In the genomic region with DNA sequence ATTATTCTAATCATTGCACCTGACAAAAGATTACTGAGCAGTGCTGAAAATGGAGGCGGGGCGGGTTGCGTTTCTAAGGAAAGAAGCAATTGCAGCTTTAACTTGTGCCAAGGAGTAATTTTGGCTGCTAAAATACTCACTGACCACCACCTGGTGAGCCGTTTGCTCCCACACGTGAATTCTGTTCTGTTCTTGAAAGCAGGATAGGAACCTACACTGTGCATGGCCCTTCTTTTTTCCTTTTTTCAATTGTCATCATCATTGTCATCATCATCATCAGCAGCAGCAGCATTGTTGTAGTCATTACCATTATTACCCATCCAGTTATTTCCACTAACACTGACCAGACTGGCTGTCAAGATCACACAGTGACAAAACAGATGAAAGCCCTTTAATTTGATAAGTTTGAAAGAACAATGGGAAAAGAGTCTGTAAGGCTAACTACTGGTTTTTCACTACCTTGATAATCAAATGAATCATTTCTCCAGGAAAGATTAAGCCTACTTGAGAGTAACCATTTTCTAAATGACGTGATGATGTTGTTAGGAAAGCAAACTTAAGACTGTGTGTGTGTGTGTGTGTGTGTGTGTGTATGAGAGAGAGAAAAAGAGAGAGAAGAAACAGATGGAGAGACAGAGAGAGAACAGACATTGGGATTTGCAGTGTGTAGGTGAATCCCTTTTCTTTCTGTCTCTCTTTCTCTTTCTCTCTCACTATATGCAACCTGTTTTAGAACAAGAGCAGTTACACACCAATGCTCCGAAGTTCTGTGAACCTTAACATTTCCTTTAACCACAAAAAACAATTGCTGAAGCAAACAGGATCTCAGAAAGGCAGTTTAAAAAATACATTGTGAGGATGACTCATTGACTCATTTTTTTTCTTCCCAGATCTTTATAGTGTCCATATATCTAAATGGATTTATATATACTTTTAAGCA, we compare ENCODE assay signal across 9 cellular contexts. TPM values are rescaled to one million over a fixed set of nuclear protein-coding genes. Genes with fewer than 3 reads are reported as not detected.
DNase-seq lines count a peak whose midpoint lies in the region; ATAC-seq and TF ChIP-seq lines count a peak whose summit lies in the region.
"Had no signal": no experiment of that assay in that cellular context is flagged by ENCODE, and none has a peak within 500 bp of the region (broad histone marks: within the 10 kb centered on the region; RNA-seq: fewer than 3 reads in every experiment).

No MANE protein-coding gene starts in this region.

- intact Hi-C loops in mammary epithelial cell (cut with micrococcal nuclease), result loop anchor here (1.0 to 5.0 kb wide), 2 partner anchors 40 to 76 kb away; no protein-coding TSS in a partner anchor

- H3K4me2 ChIP-seq in mammary epithelial cell (ENCODE audit: insufficient read depth, low read depth, low read length), result no peak overlapping the region

- BruUV-seq in mammary epithelial cell (replicated peaks; lab: Mats Ljungman, UMichigan), result no TSS peak

- peaks cover 7% of the 10 kb centered on the region for H3K9me3 Mint-ChIP-seq in activated CD4-positive, alpha-beta T cell treated with anti-CD3 and anti-CD28 coated beads, Interleukin-2, amount 10 ng/mL, durations not matched to agents 7 days and 5 days
- H3K9me3 Mint-ChIP-seq in stimulated activated memory B cell treated with anti-CD40 and anti-IgM and Interleukin-4, amounts not matched to agents 10 μg/mL and 1 μg/mL and 100 μg/mL, for 72 hours, result peaks cover 6% of the 10 kb centered on the region

- no peak for DNase-seq in activated CD4-positive, alpha-beta T cell treated with anti-CD3 and anti-CD28 coated beads, Interleukin-2, amount 10 ng/mL, durations not matched to agents 7 days and 5 days
- no peak for DNase-seq in activated CD4-positive, alpha-beta T cell treated with anti-CD3 and anti-CD28 coated beads for 1 hour
- peak; percentile 62 for DNase-seq in mammary epithelial cell
- no peak for DNase-seq in effector CD8-positive, alpha-beta T cell (lab: John Stamatoyannopoulos, UW)
- DNase-seq: ovary had no signal

- no peaks in the 10 kb centered on the region for H3K79me2 ChIP-seq in mammary epithelial cell (ENCODE audit: insufficient read depth, low read length)

- no peak overlapping the region for H3K27ac ChIP-seq in mammary epithelial cell (ENCODE audit: insufficient read depth, low read depth, low read length)
- H3K27ac ChIP-seq: ovary had no signal

- ATAC-seq in HG03575 (IDR thresholded peaks at IDR 0.05; ENCODE audit: extremely low read depth, insufficient number of reproducible peaks, low FRiP score, unreplicated experiment) (peak; percentile 22), HG02763 (IDR thresholded peaks at IDR 0.05; ENCODE audit: unreplicated experiment) (no peak), HG02840 (IDR thresholded peaks at IDR 0.05; ENCODE audit: low FRiP score, unreplicated experiment) (no peak)
- ATAC-seq in stimulated activated memory B cell treated with anti-CD40 and anti-IgM and Interleukin-4, amounts not matched to agents 10 μg/mL and 1 μg/mL and 100 μg/mL, for 72 hours, result peak; percentile 67

- 54% methylated on average over 7 of the region's 7 CpGs for WGBS in mammary epithelial cell (ENCODE audit: low coverage, missing lambda C conversion rate)

- peaks cover 98% of the 10 kb centered on the region for H3K36me3 Mint-ChIP-seq in activated CD4-positive, alpha-beta T cell treated with anti-CD3 and anti-CD28 coated beads, Interleukin-2, amount 10 ng/mL, durations not matched to agents 7 days and 5 days (ENCODE audit: low read depth)
- H3K36me3 Mint-ChIP-seq in stimulated activated memory B cell treated with anti-CD40 and anti-IgM and Interleukin-4, amounts not matched to agents 10 μg/mL and 1 μg/mL and 100 μg/mL, for 72 hours, result peaks cover 30% of the 10 kb centered on the region

- no peak overlapping the region for H3K4me3 ChIP-seq in mammary epithelial cell (replicated peaks in 1 of 3; ENCODE audit: insufficient read depth in 1 of 3, low read depth in 2 of 3, low read length in 3 of 3)
- H3K4me3 ChIP-seq: ovary had no signal

- peak overlapping the region; percentile 92 for H3K4me3 Mint-ChIP-seq in activated CD4-positive, alpha-beta T cell treated with anti-CD3 and anti-CD28 coated beads, Interleukin-2, amount 10 ng/mL, durations not matched to agents 7 days and 5 days
- H3K4me3 Mint-ChIP-seq in stimulated activated memory B cell treated with anti-CD40 and anti-IgM and Interleukin-4, amounts not matched to agents 10 μg/mL and 1 μg/mL and 100 μg/mL, for 72 hours, result peak overlapping the region; percentile 100

- no peaks in the 10 kb centered on the region for H3K27me3 Mint-ChIP-seq in activated CD4-positive, alpha-beta T cell treated with anti-CD3 and anti-CD28 coated beads, Interleukin-2, amount 10 ng/mL, durations not matched to agents 7 days and 5 days
- no peaks in the 10 kb centered on the region for H3K27me3 Mint-ChIP-seq in stimulated activated memory B cell treated with anti-CD40 and anti-IgM and Interleukin-4, amounts not matched to agents 10 μg/mL and 1 μg/mL and 100 μg/mL, for 72 hours

- TF ChIP-seq CTCF in mammary epithelial cell (conservative IDR thresholded peaks at IDR 0.05 in 1 of 2, IDR thresholded peaks at IDR 0.05 in 1 of 2; ENCODE audit: extremely low read depth in 1 of 2, insufficient read depth in 1 of 2, low read depth in 1 of 2, low read length in 2 of 2), result no peak

- POLR2A ChIA-PET in activated CD4-positive, alpha-beta T cell treated with anti-CD3 and anti-CD28 coated beads, Interleukin-2, amount 10 ng/mL, durations not matched to agents 7 days and 5 days (lab: Charles Lee), result interaction anchor here (1.0 kb wide), 1 partner anchor 33 kb away, joined by 3 read pairs; no protein-coding TSS in a partner anchor

- no peaks in the 10 kb centered on the region for H4K20me1 ChIP-seq in mammary epithelial cell (ENCODE audit: insufficient read depth, low read length)

- CTCF ChIA-PET in activated CD4-positive, alpha-beta T cell treated with anti-CD3 and anti-CD28 coated beads, Interleukin-2, amount 10 ng/mL, durations not matched to agents 7 days and 5 days (lab: Charles Lee), result interaction anchor here (0.8 to 3.0 kb wide), 8 partner anchors 12 to 123 kb away, joined by 3 to 20 read pairs (median 4); no protein-coding TSS in a partner anchor
- CTCF ChIA-PET in mammary epithelial cell (lab: Charles Lee; ENCODE audit: low non-redundant PET), result no interaction called here

- no peak overlapping the region for H3K9ac ChIP-seq in mammary epithelial cell (ENCODE audit: insufficient read depth, low read length)

- no peaks in the 10 kb centered on the region for H3K4me1 ChIP-seq in mammary epithelial cell (ENCODE audit: insufficient read depth, low read length)

- peak overlapping the region; percentile 20 for H2AFZ ChIP-seq in mammary epithelial cell (ENCODE audit: low read depth, low read length)

- no peaks in the 10 kb centered on the region for H3K9me3 ChIP-seq in mammary epithelial cell (replicated peaks; ENCODE audit: insufficient read depth, low read length)
- H3K9me3 ChIP-seq: ovary had no signal

- no peaks in the 10 kb centered on the region for H3K36me3 ChIP-seq in mammary epithelial cell (ENCODE audit: insufficient read depth, low read length)
- H3K36me3 ChIP-seq: ovary had no signal

- dilution Hi-C loops in mammary epithelial cell (cut with HindIII; ENCODE audit: low sequenced_read_pairs), result no loop called here

- peak overlapping the region; percentile 99 for H3K27ac Mint-ChIP-seq in activated CD4-positive, alpha-beta T cell treated with anti-CD3 and anti-CD28 coated beads, Interleukin-2, amount 10 ng/mL, durations not matched to agents 7 days and 5 days
- peak overlapping the region; percentile 81 for H3K27ac Mint-ChIP-seq in stimulated activated memory B cell treated with anti-CD40 and anti-IgM and Interleukin-4, amounts not matched to agents 10 μg/mL and 1 μg/mL and 100 μg/mL, for 72 hours

- no peaks in the 10 kb centered on the region for H3K27me3 ChIP-seq in mammary epithelial cell (ENCODE audit: insufficient read depth, low read length)
- H3K27me3 ChIP-seq: ovary had no signal

- in situ Hi-C loops in mammary epithelial cell (cut with MboI; ENCODE audit: low sequenced_read_pairs in 2 of 2), result no loop called here

- H3K4me1 Mint-ChIP-seq in activated CD4-positive, alpha-beta T cell treated with anti-CD3 and anti-CD28 coated beads, Interleukin-2, amount 10 ng/mL, durations not matched to agents 7 days and 5 days, result peaks cover 55% of the 10 kb centered on the region
- peaks cover 88% of the 10 kb centered on the region for H3K4me1 Mint-ChIP-seq in stimulated activated memory B cell treated with anti-CD40 and anti-IgM and Interleukin-4, amounts not matched to agents 10 μg/mL and 1 μg/mL and 100 μg/mL, for 72 hours

RNA-seq across cellular contexts. Expression of gene RIPOR2, which starts 3.7 kb away (rescaled TPM):
- total RNA-seq in activated CD4-positive, alpha-beta T cell treated with anti-CD3 and anti-CD28 coated beads, Interleukin-2, amount 10 ng/mL, durations not matched to agents 7 days and 5 days, result 100 to 1,000 TPM; 287 to 303 TPM
- total RNA-seq in mammary epithelial cell, result under 1 TPM; under 0.01 to 0.19 TPM
- polyA plus RNA-seq in mammary epithelial cell, result 0.16 TPM
- polyA minus RNA-seq in mammary epithelial cell, result not detected

Comparison
In these comparisons a context has a peak if more than half of its experiments do, and no peak if none do; other contexts are left out.
1. ATAC-seq: peak in HG03575 (single experiment) and stimulated activated memory B cell treated with anti-CD40 and anti-IgM and Interleukin-4, amounts not matched to agents 10 μg/mL and 1 μg/mL and 100 μg/mL, for 72 hours (single experiment); none in HG02763 (single experiment) and HG02840 (single experiment).
2. RNA of gene RIPOR2, which starts 3.7 kb away (total RNA-seq): 287 to 303 TPM in activated CD4-positive, alpha-beta T cell treated with anti-CD3 and anti-CD28 coated beads, Interleukin-2, amount 10 ng/mL, durations not matched to agents 7 days and 5 days; under 0.01 to 0.19 TPM in mammary epithelial cell; every median in the first group is over 100 times any median in the second.